ENCODE assay signal across 9 cellular contexts in the genomic region with DNA sequence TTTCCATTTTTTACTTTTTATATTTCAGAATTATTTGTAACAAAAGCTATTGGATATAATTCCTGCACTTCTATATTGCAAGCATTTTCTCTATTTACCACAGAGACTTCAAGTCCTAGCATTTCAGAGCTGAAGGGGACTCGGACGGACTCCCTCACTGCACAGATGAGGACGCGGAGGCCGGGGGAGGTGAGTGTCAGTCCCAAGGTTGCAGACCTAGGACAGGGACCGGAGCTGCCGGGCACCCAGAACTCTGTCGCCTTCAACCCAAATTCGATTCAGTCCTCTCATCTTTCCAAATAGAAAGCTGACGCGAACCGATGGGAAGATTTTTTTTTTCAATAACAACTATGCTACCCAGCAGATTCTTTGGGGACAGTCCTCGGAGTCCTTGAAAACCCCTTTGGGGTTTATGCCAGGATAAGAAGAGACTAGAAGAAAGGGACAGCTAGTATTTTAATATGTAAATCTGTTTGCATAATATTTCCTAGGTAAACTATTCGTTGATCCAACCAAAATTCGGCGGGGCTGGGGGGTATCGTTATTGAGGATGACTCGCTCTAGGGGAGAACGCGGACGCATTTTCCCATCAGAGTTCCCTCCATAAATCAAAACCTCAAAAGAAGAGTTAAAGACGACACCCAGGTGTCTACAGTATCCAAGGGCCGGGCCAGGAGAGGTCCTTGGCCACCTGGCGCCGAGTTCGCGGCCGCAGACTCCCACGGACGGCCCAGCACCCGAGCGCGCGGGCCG. TPM values are rescaled to one million over a fixed set of nuclear protein-coding genes. Genes with fewer than 3 reads are reported as not detected.
DNase-seq lines count a peak whose midpoint lies in the region; ATAC-seq and TF ChIP-seq lines count a peak whose summit lies in the region.
"Had no signal": no experiment of that assay in that cellular context is flagged by ENCODE, and none has a peak within 500 bp of the region (broad histone marks: within the 10 kb centered on the region; RNA-seq: fewer than 3 reads in every experiment).

No MANE protein-coding gene starts in this region.

- no peak overlapping the region for H3K27ac ChIP-seq in suprapubic skin
- no peak overlapping the region for H3K27ac ChIP-seq in SJCRH30

- H3K4me3 ChIP-seq in suprapubic skin (peak overlapping the region; percentile 52), SJCRH30 (no peak overlapping the region)

- H3K4me1 Mint-ChIP-seq in activated CD8-positive, alpha-beta memory T cell treated with anti-CD3 and anti-CD28 coated beads, Interleukin-2, amount 10 ng/mL, durations not matched to agents 7 days and 5 days: peaks cover 7% of the 10 kb centered on the region
- no peaks in the 10 kb centered on the region for H3K4me1 Mint-ChIP-seq in activated T-helper 17 cell treated with anti-CD3 and anti-CD28 coated beads, Interleukin-2, amount 50 U/mL, for 72 hours

- no peaks in the 10 kb centered on the region for H3K36me3 ChIP-seq in suprapubic skin
- no peaks in the 10 kb centered on the region for H3K36me3 ChIP-seq in SJCRH30

- H3K36me3 Mint-ChIP-seq in activated CD8-positive, alpha-beta memory T cell treated with anti-CD3 and anti-CD28 coated beads, Interleukin-2, amount 10 ng/mL, durations not matched to agents 7 days and 5 days: no peaks in the 10 kb centered on the region
- H3K36me3 Mint-ChIP-seq in activated T-helper 17 cell treated with anti-CD3 and anti-CD28 coated beads, Interleukin-2, amount 50 U/mL, for 72 hours (ENCODE audit: low read depth): no peaks in the 10 kb centered on the region

- no peak for DNase-seq in activated CD8-positive, alpha-beta memory T cell treated with anti-CD3 and anti-CD28 coated beads, Interleukin-2, amount 10 ng/mL, durations not matched to agents 7 days and 5 days
- DNase-seq in activated CD8-positive, alpha-beta memory T cell treated with anti-CD3 and anti-CD28 coated beads for 24 hours: no peak
- peak; percentile 12 for DNase-seq in left kidney (ENCODE audit: low read depth, low spot score)
- DNase-seq in suprapubic skin (ENCODE audit: low spot score in 2 of 2): no peak
- DNase-seq in kidney tubule cell (ENCODE audit: low spot score): no peak
- DNase-seq in SJCRH30: no peak
- DNase-seq: HCEC 1CT had no signal

- H3K4me1 ChIP-seq in suprapubic skin (peaks cover 15% of the 10 kb centered on the region), SJCRH30 (no peaks in the 10 kb centered on the region)

- 15% methylated on average over 23 of the region's 35 CpGs for WGBS in suprapubic skin

- H3K27ac Mint-ChIP-seq in activated CD8-positive, alpha-beta memory T cell treated with anti-CD3 and anti-CD28 coated beads, Interleukin-2, amount 10 ng/mL, durations not matched to agents 7 days and 5 days: no peak overlapping the region
- no peak overlapping the region for H3K27ac Mint-ChIP-seq in activated T-helper 17 cell treated with anti-CD3 and anti-CD28 coated beads, Interleukin-2, amount 50 U/mL, for 72 hours

- CTCF ChIA-PET in activated CD8-positive, alpha-beta memory T cell treated with anti-CD3 and anti-CD28 coated beads, Interleukin-2, amount 10 ng/mL, durations not matched to agents 7 days and 5 days (lab: Charles Lee): interaction anchor here (0.9 kb wide), 1 partner anchor 32 kb away, joined by 3 read pairs; no protein-coding TSS in a partner anchor

- TF ChIP-seq POLR2A in suprapubic skin (IDR thresholded peaks at IDR 0.05): no peak

- H3K27me3 ChIP-seq in suprapubic skin (peaks cover 84% of the 10 kb centered on the region), SJCRH30 (peaks cover 14% of the 10 kb centered on the region; the same call in 1 of the 2 replicates)

- H3K9me3 ChIP-seq in suprapubic skin: no peaks in the 10 kb centered on the region
- H3K9me3 ChIP-seq in SJCRH30 (replicated peaks): no peaks in the 10 kb centered on the region; the same call in 1 of the 2 replicates

- no peak for ATAC-seq in activated CD8-positive, alpha-beta memory T cell treated with anti-CD3 and anti-CD28 coated beads, Interleukin-2, amount 10 ng/mL, durations not matched to agents 7 days and 5 days
- no peak for ATAC-seq in activated T-helper 17 cell treated with anti-CD3 and anti-CD28 coated beads, Interleukin-2, amount 50 U/mL, for 72 hours (replicated peaks)
- ATAC-seq in HG02852 (IDR thresholded peaks at IDR 0.05; ENCODE audit: unreplicated experiment): no peak

- TF ChIP-seq CTCF in suprapubic skin (IDR thresholded peaks at IDR 0.05): no peak

- no peaks in the 10 kb centered on the region for H3K9me3 Mint-ChIP-seq in activated CD8-positive, alpha-beta memory T cell treated with anti-CD3 and anti-CD28 coated beads, Interleukin-2, amount 10 ng/mL, durations not matched to agents 7 days and 5 days (ENCODE audit: low read depth)
- no peaks in the 10 kb centered on the region for H3K9me3 Mint-ChIP-seq in activated T-helper 17 cell treated with anti-CD3 and anti-CD28 coated beads, Interleukin-2, amount 50 U/mL, for 72 hours

- H3K4me3 Mint-ChIP-seq in activated CD8-positive, alpha-beta memory T cell treated with anti-CD3 and anti-CD28 coated beads, Interleukin-2, amount 10 ng/mL, durations not matched to agents 7 days and 5 days: peak overlapping the region; percentile 40
- H3K4me3 Mint-ChIP-seq in activated T-helper 17 cell treated with anti-CD3 and anti-CD28 coated beads, Interleukin-2, amount 50 U/mL, for 72 hours: peak overlapping the region; percentile 55

- TF ChIP-seq EP300 in suprapubic skin (IDR thresholded peaks at IDR 0.05): no peak

- H3K27me3 Mint-ChIP-seq in activated CD8-positive, alpha-beta memory T cell treated with anti-CD3 and anti-CD28 coated beads, Interleukin-2, amount 10 ng/mL, durations not matched to agents 7 days and 5 days: peaks cover 72% of the 10 kb centered on the region
- peaks cover 45% of the 10 kb centered on the region for H3K27me3 Mint-ChIP-seq in activated T-helper 17 cell treated with anti-CD3 and anti-CD28 coated beads, Interleukin-2, amount 50 U/mL, for 72 hours

RNA-seq across cellular contexts. Expression of gene FLT3, which starts 0.8 kb away (rescaled TPM):
- total RNA-seq in activated CD8-positive, alpha-beta memory T cell treated with anti-CD3 and anti-CD28 coated beads, Interleukin-2, amount 10 ng/mL, durations not matched to agents 7 days and 5 days: not detected
- total RNA-seq in activated T-helper 17 cell treated with anti-CD3 and anti-CD28 coated beads, Interleukin-2, amount 50 U/mL, for 72 hours: not detected
- total RNA-seq in suprapubic skin: 1 to 10 TPM in 3 of 4 donors, under 1 TPM in 1; 0.47 to 1.2 (median 1.2) TPM
- total RNA-seq in SJCRH30 (2014; rRNA removed; shearing (Covaris generic)): not detected in 2 replicates

RNA-seq across cellular contexts. Expression of gene PAN3, which starts 38.8 kb away (rescaled TPM):
- total RNA-seq in activated CD8-positive, alpha-beta memory T cell treated with anti-CD3 and anti-CD28 coated beads, Interleukin-2, amount 10 ng/mL, durations not matched to agents 7 days and 5 days: 10 to 100 TPM; 34.1 to 40.7 TPM
- 10 to 100 TPM; 28.5 to 35.6 TPM for total RNA-seq in activated T-helper 17 cell treated with anti-CD3 and anti-CD28 coated beads, Interleukin-2, amount 50 U/mL, for 72 hours
- total RNA-seq in suprapubic skin: 10 to 100 TPM; 41.7 to 68.3 (median 42.2) TPM
- total RNA-seq in SJCRH30 (2014; rRNA removed; shearing (Covaris generic)): 28.7 and 33.4 TPM in 2 replicates
